Comparison of ENCODE assay signal across 9 cellular contexts in genomic region chr22:38842512-38843200, GRCh38. TPM values are rescaled to one million over a fixed set of nuclear protein-coding genes. Genes with fewer than 3 reads are reported as not detected.
DNase-seq lines count a peak whose midpoint lies in the region; ATAC-seq and TF ChIP-seq lines count a peak whose summit lies in the region.
"Had no signal": no experiment of that assay in that cellular context is flagged by ENCODE, and none has a peak within 500 bp of the region (broad histone marks: within the 10 kb centered on the region; RNA-seq: fewer than 3 reads in every experiment).

No MANE protein-coding gene starts in this region.

- H3K4me1 ChIP-seq in DND-41 (ENCODE audit: insufficient read depth, low read length) (0 out of 2 replicates have a peak, but pooled peaks cover 5% of the 10 kb centered on the region), gastroesophageal sphincter (peaks cover 0 to 33% (median 2%) of the 10 kb centered on the region in 3 donors), sigmoid colon (peaks cover 0 to 20% (median 17%) of the 10 kb centered on the region in 4 donors)

- H3K9me3 ChIP-seq in DND-41 (ENCODE audit: insufficient read depth, low read length, severe bottlenecking) (no peaks in the 10 kb centered on the region), gastroesophageal sphincter (no peaks in the 10 kb centered on the region), sigmoid colon (no peaks in the 10 kb centered on the region)

- H4K20me1 ChIP-seq in DND-41 (ENCODE audit: insufficient read depth, low read length), result peaks cover 18% of the 10 kb centered on the region

- TF ChIP-seq POLR2A in gastroesophageal sphincter (IDR thresholded peaks at IDR 0.05), result no peak
- no peak for TF ChIP-seq POLR2A in sigmoid colon (IDR thresholded peaks at IDR 0.05)

- TF ChIP-seq CTCF in DND-41 (IDR thresholded peaks at IDR 0.05; ENCODE audit: borderline replicate concordance, extremely low read depth, low read length, poor library complexity, severe bottlenecking), result no peak
- TF ChIP-seq CTCF in VCaP (conservative IDR thresholded peaks at IDR 0.05), result no peak
- no peak for TF ChIP-seq CTCF in gastroesophageal sphincter (IDR thresholded peaks at IDR 0.05)
- no peak for TF ChIP-seq CTCF in sigmoid colon (IDR thresholded peaks at IDR 0.05)

- intact Hi-C loops in sigmoid colon (cut with DNase I), result loop anchor here (5.0 kb wide), 2 partner anchors 50 to 85 kb away; partner anchors contain the start of genes DNAL4 and SUN2

- ATAC-seq in DND-41 (ENCODE audit: insufficient read depth, low read depth), result no peak
- ATAC-seq in gastroesophageal sphincter, result no peak

- H3K36me3 ChIP-seq in DND-41 (ENCODE audit: insufficient read depth, low read length), result no peaks in the 10 kb centered on the region
- H3K36me3 ChIP-seq in gastroesophageal sphincter, result no peaks in the 10 kb centered on the region
- H3K36me3 ChIP-seq in sigmoid colon, result no peaks in the 10 kb centered on the region

- WGBS in gastroesophageal sphincter (ENCODE audit: low coverage in 1 of 2), 2 donors, result 67% methylated on average over 4 of the region's 34 CpGs; no CpG with 5 or more reads in 1 of the 2 donors
- 18 to 25% methylated on average over 34 of the region's 34 CpGs for WGBS in sigmoid colon, 2 donors

- TF ChIP-seq EP300 in gastroesophageal sphincter (IDR thresholded peaks at IDR 0.05) (no peak), sigmoid colon (IDR thresholded peaks at IDR 0.05) (no peak)

- no peak for DNase-seq in DND-41
- DNase-seq in sigmoid colon, result no peak
- DNase-seq in NCI-H510A (lab: John Stamatoyannopoulos, UW), result no peak
- no peak for DNase-seq in SKM-1 treated with dmso at 0.1 percent for 144 hours (lab: John Stamatoyannopoulos, UW; ENCODE audit: unreplicated experiment)
- no peak for DNase-seq in NOMO-1 treated with dmso at 0.1 percent for 144 hours (lab: John Stamatoyannopoulos, UW; ENCODE audit: unreplicated experiment)
- DNase-seq in NCI-H748 treated with DMSO at 0.1 percent for 48 hours (lab: John Stamatoyannopoulos, UW), result no peak
- DNase-seq: NCI-H524 treated with DMSO at 0.1 percent for 48 hours had no signal

- H2AFZ ChIP-seq in DND-41 (ENCODE audit: low read depth, low read length), result no peak overlapping the region

- no peak overlapping the region for H3K4me3 ChIP-seq in DND-41 (ENCODE audit: low read depth in 1 of 2, low read length in 2 of 2)
- peak overlapping the region; percentile 69 to 70 for H3K4me3 ChIP-seq in gastroesophageal sphincter
- H3K4me3 ChIP-seq in sigmoid colon, result peak overlapping the region; percentile 31 to 56 (median 55)

- no peak overlapping the region for H3K27ac ChIP-seq in DND-41 (ENCODE audit: low read length)
- peak overlapping the region; percentile 67 for H3K27ac ChIP-seq in VCaP
- peak overlapping the region; percentile 74 to 86 (median 82) for H3K27ac ChIP-seq in gastroesophageal sphincter
- peak overlapping the region; percentile 75 to 83 (median 82) for H3K27ac ChIP-seq in sigmoid colon

- H3K4me2 ChIP-seq in DND-41 (ENCODE audit: insufficient read depth, low read length), result peak overlapping the region; percentile 53; the same call in 1 of the 2 replicates

- no peaks in the 10 kb centered on the region for H3K79me2 ChIP-seq in DND-41 (ENCODE audit: insufficient read depth, low read length)

- no peak overlapping the region for H3K9ac ChIP-seq in DND-41 (ENCODE audit: low read depth, low read length)

- H3K27me3 ChIP-seq in DND-41 (ENCODE audit: insufficient read depth, low read length, poor library complexity), result peaks cover 57% of the 10 kb centered on the region
- no peaks in the 10 kb centered on the region for H3K27me3 ChIP-seq in gastroesophageal sphincter
- H3K27me3 ChIP-seq in sigmoid colon, result no peaks in the 10 kb centered on the region

RNA-seq across cellular contexts. Expression of gene NPTXR, which starts 1.2 kb away (rescaled TPM):
- total RNA-seq in gastroesophageal sphincter, result 10 to 100 TPM in 3 of 4 donors, 1 to 10 TPM in 1; 7.9 to 21.7 (median 12.5) TPM
- 10 to 100 TPM in 1 of 4 donors, 1 to 10 TPM in 3; 3.9 to 14.4 (median 5.3) TPM for total RNA-seq in sigmoid colon
- polyA plus RNA-seq in sigmoid colon, result 1 to 10 TPM in 1 of 3 donors, under 1 TPM in 1, not detected in 1; under 0.01 to 2.9 TPM

RNA-seq across cellular contexts. Expression of gene CBX6, which starts 29.4 kb away (rescaled TPM):
- 100 to 1,000 TPM in 2 of 4 donors, 10 to 100 TPM in 2; 77.3 to 187 (median 105) TPM for total RNA-seq in gastroesophageal sphincter
- 10 to 100 TPM; 47.2 to 90.6 (median 59.3) TPM for total RNA-seq in sigmoid colon
- polyA plus RNA-seq in sigmoid colon, result 10 to 100 TPM in 1 of 3 donors, 1 to 10 TPM in 2; 4.2 to 23.8 (median 5.1) TPM

RNA-seq across cellular contexts. Expression of gene DNAL4, which starts 48.7 kb away (rescaled TPM):
- total RNA-seq in gastroesophageal sphincter (10 to 100 TPM in 3 of 4 donors, 1 to 10 TPM in 1; 10.0 to 16.1 (median 14.6) TPM), sigmoid colon (10 to 100 TPM in 3 of 4 donors, 1 to 10 TPM in 1; 7.9 to 15.0 (median 11.5) TPM)
- polyA plus RNA-seq in sigmoid colon, result 10 to 100 TPM; 18.7 to 25.8 (median 23.8) TPM

Comparison
In these comparisons a context has a peak if more than half of its experiments do, and no peak if none do; other contexts are left out.
1. H3K4me3 ChIP-seq: peak in gastroesophageal sphincter (2 of 2) and sigmoid colon (4 of 4); none in DND-41 (0 of 2).